1 cellular context compared by ENCODE assay signal in genomic region chr21:27043377-27043776, GRCh38.
TF ChIP-seq lines count a peak whose summit lies in the region.

No MANE protein-coding gene starts in this region.

TF ChIP-seq in GM23338, 12 proteins besides CTCF, POLR2A, EP300 and RAD21:
- TF ChIP-seq ZNF462 (CRISPR knock-in tag; IDR thresholded peaks at IDR 0.05) (no peak), NANOG (IDR thresholded peaks at IDR 0.05; ENCODE audit: borderline replicate concordance) (no peak), JUNB (IDR thresholded peaks at IDR 0.05; ENCODE audit: unreplicated experiment) (no peak), ETS1 (IDR thresholded peaks at IDR 0.05) (no peak), REST (IDR thresholded peaks at IDR 0.05; ENCODE audit: unreplicated experiment) (no peak), EZH2phosphoT487 (IDR thresholded peaks at IDR 0.05; ENCODE audit: unreplicated experiment) (no peak), CREB1 (CRISPR knock-in tag; IDR thresholded peaks at IDR 0.05; ENCODE audit: low read depth) (no peak), EZH2 (IDR thresholded peaks at IDR 0.05; ENCODE audit: low read depth, unreplicated experiment) (no peak), POLR2AphosphoS5 (IDR thresholded peaks at IDR 0.05; ENCODE audit: low read depth) (no peak)
